14 cellular contexts compared by ENCODE assay signal in genomic region chr12:40248585-40249297, GRCh38. TPM values are rescaled to one million over a fixed set of nuclear protein-coding genes. Genes with fewer than 3 reads are reported as not detected.
A peak's percentile ranks its signal among the peaks of the same experiment; 100 is the strongest.
DNase-seq lines count a peak whose midpoint lies in the region; ATAC-seq, FAIRE-seq and TF ChIP-seq lines count a peak whose summit lies in the region.
"Had no signal": no experiment of that assay in that cellular context is flagged by ENCODE, and none has a peak within 500 bp of the region (broad histone marks: within the 10 kb centered on the region; RNA-seq: fewer than 3 reads in every experiment).

No MANE protein-coding gene starts in this region.

- FAIRE-seq in D721Med (lab: Jason Lieb, UNC): no peak

- no peaks in the 10 kb centered on the region for H3K36me3 Mint-ChIP-seq in activated T-cell treated with anti-CD3 and anti-CD28 coated beads, Interleukin-2, amount 50 U/mL, for 72 hours (ENCODE audit: insufficient read depth in 2 of 2)
- H3K36me3 Mint-ChIP-seq: naive thymus-derived CD4-positive, alpha-beta T cell had no signal

- ATAC-seq in GM21390 (IDR thresholded peaks at IDR 0.05; ENCODE audit: unreplicated experiment) (peak; percentile 90), HG03196 (IDR thresholded peaks at IDR 0.05; ENCODE audit: unreplicated experiment) (peak; percentile 56)
- no peak for ATAC-seq in activated T-cell treated with anti-CD3 and anti-CD28 coated beads, Interleukin-2, amount 50 U/mL, for 72 hours (replicated peaks in 1 of 2)
- ATAC-seq: naive thymus-derived CD4-positive, alpha-beta T cell had no signal

- DNase-seq in ELR (ENCODE audit: low read depth): peak; percentile 23
- DNase-seq in astrocyte of the spinal cord (ENCODE audit: low read depth, low spot score): peak; percentile 46
- no peak for DNase-seq in OCI-M2 (lab: John Stamatoyannopoulos, UW; ENCODE audit: unreplicated experiment)
- no peak for DNase-seq in D721Med (ENCODE audit: insufficient read length, low spot score)
- no peak for DNase-seq in activated T-cell treated with anti-CD3 and anti-CD28 coated beads, Interleukin-2, amount 50 U/mL, for 72 hours
- DNase-seq in NCI-H510A treated with DMSO at 0.1 percent for 48 hours (lab: John Stamatoyannopoulos, UW): no peak
- DNase-seq: activated T-cell treated with anti-CD3 and anti-CD28 coated beads, Interleukin-2, amount 50 U/mL, for 24 hours; BE2C; naive thymus-derived CD4-positive, alpha-beta T cell; NCI-H1417; Peyer's patch had no signal

- H3K4me1 Mint-ChIP-seq in activated T-cell treated with anti-CD3 and anti-CD28 coated beads, Interleukin-2, amount 50 U/mL, for 72 hours (ENCODE audit: low read depth): no peaks in the 10 kb centered on the region
- H3K4me1 Mint-ChIP-seq: naive thymus-derived CD4-positive, alpha-beta T cell had no signal

- H3K27me3 Mint-ChIP-seq in activated T-cell treated with anti-CD3 and anti-CD28 coated beads, Interleukin-2, amount 50 U/mL, for 72 hours (ENCODE audit: low read depth): no peaks in the 10 kb centered on the region
- H3K27me3 Mint-ChIP-seq: activated T-cell treated with anti-CD3 and anti-CD28 coated beads, Interleukin-2, amount 50 U/mL, for 24 hours had no signal

- no peak overlapping the region for H3K4me3 Mint-ChIP-seq in activated T-cell treated with anti-CD3 and anti-CD28 coated beads, Interleukin-2, amount 50 U/mL, for 72 hours
- H3K4me3 Mint-ChIP-seq: activated T-cell treated with anti-CD3 and anti-CD28 coated beads, Interleukin-2, amount 50 U/mL, for 24 hours; naive thymus-derived CD4-positive, alpha-beta T cell had no signal

- H3K4me3 ChIP-seq in astrocyte of the spinal cord (ENCODE audit: low read depth, low read length): no peak overlapping the region
- H3K4me3 ChIP-seq: Peyer's patch, smooth muscle cell had no signal

- no peak for TF ChIP-seq CTCF in astrocyte of the spinal cord (IDR thresholded peaks at IDR 0.05; ENCODE audit: low read depth, low read length)
- no peak for TF ChIP-seq CTCF in D721Med (IDR thresholded peaks at IDR 0.05; ENCODE audit: insufficient read depth, missing control alignments)

- in situ Hi-C loops in astrocyte of the spinal cord (cut with HindIII; ENCODE audit: low sequenced_read_pairs): no loop called here

- peaks cover 0 to 4% of the 10 kb centered on the region in 2 donors for H3K9me3 Mint-ChIP-seq in activated T-cell treated with anti-CD3 and anti-CD28 coated beads, Interleukin-2, amount 50 U/mL, for 72 hours
- H3K9me3 Mint-ChIP-seq: activated T-cell treated with anti-CD3 and anti-CD28 coated beads, Interleukin-2, amount 50 U/mL, for 24 hours had no signal

- no peak overlapping the region for H3K27ac Mint-ChIP-seq in activated T-cell treated with anti-CD3 and anti-CD28 coated beads, Interleukin-2, amount 50 U/mL, for 72 hours
- H3K27ac Mint-ChIP-seq: activated T-cell treated with anti-CD3 and anti-CD28 coated beads, Interleukin-2, amount 50 U/mL, for 24 hours; naive thymus-derived CD4-positive, alpha-beta T cell had no signal

RNA-seq across cellular contexts. Expression of gene LRRK2, which starts 23.9 kb away (rescaled TPM):
- total RNA-seq in activated T-cell treated with anti-CD3 and anti-CD28 coated beads, Interleukin-2, amount 50 U/mL, for 72 hours: not detected
- total RNA-seq: smooth muscle cell had no signal

Comparison
In these comparisons a context has a peak if more than half of its experiments do, and no peak if none do; other contexts are left out.
1. DNase-seq: peak in ELR (single experiment) and astrocyte of the spinal cord (single experiment); none in OCI-M2 (single experiment), D721Med (single experiment), activated T-cell treated with anti-CD3 and anti-CD28 coated beads, Interleukin-2, amount 50 U/mL, for 72 hours (0 of 2) and NCI-H510A treated with DMSO at 0.1 percent for 48 hours (single experiment).
2. ATAC-seq: peak in GM21390 (single experiment) and HG03196 (single experiment); none in activated T-cell treated with anti-CD3 and anti-CD28 coated beads, Interleukin-2, amount 50 U/mL, for 72 hours (0 of 2).